ENCODE assay signal across 12 cellular contexts in genomic region chr5:16735092-16735970, GRCh38.
DNase-seq lines count a peak whose midpoint lies in the region; ATAC-seq, FAIRE-seq and TF ChIP-seq lines count a peak whose summit lies in the region.
"Had no signal": no experiment of that assay in that cellular context is flagged by ENCODE, and none has a peak within 500 bp of the region (broad histone marks: within the 10 kb centered on the region; RNA-seq: fewer than 3 reads in every experiment).

No MANE protein-coding gene starts in this region.

- peak overlapping the region; percentile 80 for H3K9ac ChIP-seq in HUES64 (ENCODE audit: low read depth, low read length)
- peak overlapping the region; percentile 80 for H3K9ac ChIP-seq in iPS-20b (ENCODE audit: low read depth, low read length)
- H3K9ac ChIP-seq: KMS-11 had no signal

- no peaks in the 10 kb centered on the region for H3K9me3 ChIP-seq in HUES64 (ENCODE audit: insufficient read depth, low read depth, low read length)
- no peaks in the 10 kb centered on the region for H3K9me3 ChIP-seq in iPS-20b (ENCODE audit: insufficient read depth, low read depth, low read length)
- no peaks in the 10 kb centered on the region for H3K9me3 ChIP-seq in small intestine (ENCODE audit: control insufficient read depth, low read depth)

- H3K4me3 ChIP-seq in HUES64 (ENCODE audit: low read length): peak overlapping the region; percentile 73
- no peak overlapping the region for H3K4me3 ChIP-seq in brain microvascular endothelial cell (ENCODE audit: low read depth, low read length)
- peak overlapping the region; percentile 81 for H3K4me3 ChIP-seq in iPS-20b (ENCODE audit: low read length)
- no peak overlapping the region for H3K4me3 ChIP-seq in small intestine (ENCODE audit: low read depth in 1 of 2, low read length in 2 of 2)

- ATAC-seq in GM18907 (IDR thresholded peaks at IDR 0.05; ENCODE audit: unreplicated experiment): no peak

- H3K27ac ChIP-seq in HUES64 (ENCODE audit: low read depth, low read length) (peak overlapping the region; percentile 96), brain microvascular endothelial cell (peak overlapping the region; percentile 9), iPS-20b (ENCODE audit: low read length) (peak overlapping the region; percentile 80), small intestine (ENCODE audit: low read depth in 1 of 2, low read length in 1 of 2) (peak overlapping the region; percentile 67 to 94)
- H3K27ac ChIP-seq: KMS-11 had no signal

- DNase-seq in brain microvascular endothelial cell (no peak), small intestine (peak; percentile 75), D721Med (ENCODE audit: insufficient read length, low spot score) (no peak), HEK293T (ENCODE audit: extremely low spot score) (no peak), SIG-M5 treated with dmso at 0.1 percent for 504 hours (lab: John Stamatoyannopoulos, UW; ENCODE audit: unreplicated experiment) (no peak)
- DNase-seq: activated CD4-positive, alpha-beta memory T cell treated with anti-CD3 and anti-CD28 coated beads for 36 hours; activated naive CD8-positive, alpha-beta T cell treated with anti-CD3 and anti-CD28 coated beads, Interleukin-2, amount 10 ng/mL, durations not matched to agents 7 days and 5 days; NCI-H226 had no signal

- H3K4me1 ChIP-seq in HUES64 (ENCODE audit: insufficient read depth, low read length) (peaks cover 56% of the 10 kb centered on the region), iPS-20b (ENCODE audit: insufficient read depth, low read length) (peaks cover 36% of the 10 kb centered on the region), small intestine (ENCODE audit: control insufficient read depth in 2 of 2, insufficient read depth in 1 of 2, low read depth in 1 of 2, low read length in 1 of 2) (peaks cover 4 to 8% of the 10 kb centered on the region in 2 donors)

- in situ Hi-C loops in brain microvascular endothelial cell (cut with HindIII; ENCODE audit: low pct_ligation_motif_present, low sequenced_read_pairs): no loop called here

- H3K27me3 ChIP-seq in HUES64 (ENCODE audit: insufficient read depth, low read length) (no peaks in the 10 kb centered on the region), brain microvascular endothelial cell (replicated peaks) (no peaks in the 10 kb centered on the region), iPS-20b (ENCODE audit: insufficient read depth, low read length) (no peaks in the 10 kb centered on the region), small intestine (ENCODE audit: control insufficient read depth in 2 of 2, insufficient read depth in 2 of 2, low read length in 2 of 2) (no peaks in the 10 kb centered on the region)

- 66% methylated on average over 11 of the region's 12 CpGs for WGBS in HUES64
- 19 to 54% (median 30%) methylated on average over 12 of the region's 12 CpGs for WGBS in small intestine, 3 donors

- CTCF ChIA-PET in HEK293T (lab: Yijun Ruan, JAX): no interaction called here

- FAIRE-seq in small intestine (lab: Jason Lieb, UNC): no peak
- FAIRE-seq in D721Med (lab: Jason Lieb, UNC): no peak

- no peak for TF ChIP-seq CTCF in brain microvascular endothelial cell (IDR thresholded peaks at IDR 0.05; ENCODE audit: low read depth, low read length, missing control alignments)
- no peak for TF ChIP-seq CTCF in D721Med (IDR thresholded peaks at IDR 0.05; ENCODE audit: insufficient read depth, missing control alignments)

- POLR2A ChIA-PET in HEK293T (lab: Yijun Ruan, JAX): no interaction called here

- H3K36me3 ChIP-seq in HUES64 (ENCODE audit: insufficient read depth, low read length) (peaks cover 21% of the 10 kb centered on the region; the same call in 1 of the 2 replicates), brain microvascular endothelial cell (replicated peaks) (peaks cover 26% of the 10 kb centered on the region), iPS-20b (ENCODE audit: insufficient read depth, low read depth, low read length) (peaks cover 35% of the 10 kb centered on the region), small intestine (ENCODE audit: control insufficient read depth in 2 of 2, insufficient read depth in 2 of 2, low read length in 2 of 2) (no peaks in the 10 kb centered on the region)

TF ChIP-seq in HEK293T, 16 proteins besides CTCF, POLR2A, EP300 and RAD21:
- no peak for TF ChIP-seq FOXM1 (IDR thresholded peaks at IDR 0.05; ENCODE audit: borderline replicate concordance)
- no peak for TF ChIP-seq ELF4 (IDR thresholded peaks at IDR 0.05)
- no peak for TF ChIP-seq FOXK2 (IDR thresholded peaks at IDR 0.05)
- no peak for TF ChIP-seq BHLHE40 (IDR thresholded peaks at IDR 0.05; ENCODE audit: borderline replicate concordance)
- no peak for TF ChIP-seq TARDBP (IDR thresholded peaks at IDR 0.05)
- no peak for TF ChIP-seq NFRKB (IDR thresholded peaks at IDR 0.05)
- no peak for TF ChIP-seq CTBP1 (IDR thresholded peaks at IDR 0.05; ENCODE audit: borderline replicate concordance)
- TF ChIP-seq L3MBTL2 (conservative IDR thresholded peaks at IDR 0.05): no peak
- TF ChIP-seq SUZ12 (IDR thresholded peaks at IDR 0.05): no peak
- TF ChIP-seq FOXA1 (IDR thresholded peaks at IDR 0.05): no peak
- TF ChIP-seq HDGF (IDR thresholded peaks at IDR 0.05; ENCODE audit: borderline replicate concordance): no peak

Comparison
In these comparisons a context has a peak if more than half of its experiments do, and no peak if none do; other contexts are left out.
1. H3K27ac ChIP-seq: peak in every context shown above with its lines; median percentile 96 in HUES64; 80 in small intestine; 80 in iPS-20b; 9 in brain microvascular endothelial cell.
2. H3K4me3 ChIP-seq: peak in HUES64 (single experiment) and iPS-20b (single experiment); none in brain microvascular endothelial cell (single experiment) and small intestine (0 of 2).